ENCODE assay signal across 19 cellular contexts in genomic region chr1:204335533-204335932, GRCh38. TPM values are rescaled to one million over a fixed set of nuclear protein-coding genes. Genes with fewer than 3 reads are reported as not detected.
"Had no signal": no experiment of that assay in that cellular context is flagged by ENCODE, and none has a peak within 500 bp of the region (broad histone marks: within the 10 kb centered on the region; RNA-seq: fewer than 3 reads in every experiment).

No MANE protein-coding gene starts in this region.

- H3K27me3 ChIP-seq: spleen, upper lobe of left lung had no signal

- H3K4me3 ChIP-seq: mucosa of descending colon, prostate gland, spleen, thoracic aorta, upper lobe of left lung had no signal

- H3K4me1 ChIP-seq: upper lobe of left lung had no signal

- DNase-seq: activated CD4-positive, alpha-beta memory T cell treated with anti-CD3 and anti-CD28 coated beads for 36 hours; activated CD4-positive, alpha-beta T cell treated with anti-CD3 and anti-CD28 coated beads for 48 hours; activated naive CD4-positive, alpha-beta T cell treated with Interleukin-2 at 50 U/mL for 16 hours; activated naive CD8-positive, alpha-beta T cell treated with anti-CD3 and anti-CD28 coated beads for 36 hours; activated T-cell treated with anti-CD3 and anti-CD28 coated beads, Interleukin-2, amount 50 U/mL, for 48 hours; amniotic stem cell; effector CD4-positive, alpha-beta T cell; erythroblast; foreskin fibroblast; immature natural killer cell; mucosa of descending colon; naive thymus-derived CD8-positive, alpha-beta T cell; stimulated activated CD4-positive, alpha-beta T cell treated with anti-CD3 and anti-CD28 coated beads, Interleukin-4, amount 100 ng/mL, for 1 hour; stimulated activated naive CD4-positive, alpha-beta T cell; T-helper 17 cell; upper lobe of left lung had no signal

- ATAC-seq: mucosa of descending colon; naive thymus-derived CD8-positive, alpha-beta T cell; T-helper 17 cell had no signal

- H3K9me3 ChIP-seq: mucosa of descending colon, prostate gland, spleen, thoracic aorta, upper lobe of left lung had no signal

- H3K27ac ChIP-seq: prostate gland, spleen, thoracic aorta, upper lobe of left lung had no signal

- H3K36me3 ChIP-seq: prostate gland, spleen, thoracic aorta, upper lobe of left lung had no signal

RNA-seq across cellular contexts. Expression of gene PLEKHA6, which starts 24.2 kb away (rescaled TPM):
- polyA plus RNA-seq: immature natural killer cell had no signal
